In genomic region chr11:86811637-86812321, GRCh38 we compare ENCODE assay signal across 10 cellular contexts. TPM values are rescaled to one million over a fixed set of nuclear protein-coding genes. Genes with fewer than 3 reads are reported as not detected.
DNase-seq lines count a peak whose midpoint lies in the region; ATAC-seq and TF ChIP-seq lines count a peak whose summit lies in the region.
"Had no signal": no experiment of that assay in that cellular context is flagged by ENCODE, and none has a peak within 500 bp of the region (broad histone marks: within the 10 kb centered on the region; RNA-seq: fewer than 3 reads in every experiment).

No MANE protein-coding gene starts in this region.

- peaks cover 98% of the 10 kb centered on the region for H3K4me1 Mint-ChIP-seq in chondrocyte (ENCODE audit: low read depth)

- 97% methylated on average over 2 of the region's 2 CpGs for WGBS in mesenchymal stem cell

- ATAC-seq in GM21723 (IDR thresholded peaks at IDR 0.05; ENCODE audit: unreplicated experiment) (no peak), HG02763 (IDR thresholded peaks at IDR 0.05; ENCODE audit: unreplicated experiment) (no peak)
- ATAC-seq: activated naive CD8-positive, alpha-beta T cell treated with anti-CD3 and anti-CD28 coated beads, Interleukin-2, amount 50 U/mL, for 24 hours had no signal

- H3K4me3 ChIP-seq in HUES48 (ENCODE audit: low read depth, low read length) (no peak overlapping the region), mesenchymal stem cell (ENCODE audit: insufficient read depth in 1 of 2, low read depth in 1 of 2, low read length in 2 of 2) (no peak overlapping the region)

- H3K27ac Mint-ChIP-seq in chondrocyte (ENCODE audit: unreplicated experiment): peak overlapping the region; percentile 76
- H3K27ac Mint-ChIP-seq: activated CD4-positive, alpha-beta memory T cell treated with anti-CD3 and anti-CD28 coated beads for 36 hours; activated naive CD8-positive, alpha-beta T cell treated with anti-CD3 and anti-CD28 coated beads, Interleukin-2, amount 50 U/mL, for 24 hours had no signal

- no peaks in the 10 kb centered on the region for H3K27me3 ChIP-seq in HUES48 (ENCODE audit: control insufficient read depth, insufficient read depth, low read length)
- H3K27me3 ChIP-seq in mesenchymal stem cell (ENCODE audit: control insufficient read depth in 1 of 2, insufficient read depth in 1 of 2, low read length in 2 of 2): no peaks in the 10 kb centered on the region

- TF ChIP-seq CTCF in chondrocyte (IDR thresholded peaks at IDR 0.05): no peak

- H4K8ac ChIP-seq in mesenchymal stem cell (ENCODE audit: low read length): no peak overlapping the region

- H3K23ac ChIP-seq in mesenchymal stem cell (ENCODE audit: low read length in 2 of 2): no peak overlapping the region

- peak overlapping the region; percentile 70 for H3K27ac ChIP-seq in HUES48 (ENCODE audit: low read depth, low read length)
- peak overlapping the region; percentile 71 for H3K27ac ChIP-seq in mesenchymal stem cell (ENCODE audit: low read length, poor library complexity, severe bottlenecking)

- no peaks in the 10 kb centered on the region for H3K27me3 Mint-ChIP-seq in chondrocyte (ENCODE audit: low read depth)

- peak overlapping the region; percentile 69 for H2AK5ac ChIP-seq in mesenchymal stem cell (ENCODE audit: low read length, severe bottlenecking)

- peaks cover 23% of the 10 kb centered on the region for H3K36me3 Mint-ChIP-seq in chondrocyte (ENCODE audit: low read depth)
- H3K36me3 Mint-ChIP-seq: activated CD4-positive, alpha-beta memory T cell treated with anti-CD3 and anti-CD28 coated beads for 36 hours had no signal

- DNase-seq in A172 (ENCODE audit: low spot score) (peak; percentile 72), chondrocyte (ENCODE audit: low spot score) (no peak), mesenchymal stem cell (peak; percentile 74), cortex of kidney (lab: John Stamatoyannopoulos, UW) (no peak)
- DNase-seq in effector CD8-positive, alpha-beta T cell (lab: John Stamatoyannopoulos, UW): no peak
- DNase-seq: activated CD4-positive, alpha-beta memory T cell treated with anti-CD3 and anti-CD28 coated beads for 36 hours; activated naive CD8-positive, alpha-beta T cell treated with anti-CD3 and anti-CD28 coated beads, Interleukin-2, amount 50 U/mL, for 24 hours had no signal

- no peak overlapping the region for H2BK15ac ChIP-seq in mesenchymal stem cell (ENCODE audit: low read depth, poor library complexity, severe bottlenecking)

- H3K36me3 ChIP-seq in HUES48 (ENCODE audit: control insufficient read depth, insufficient read depth, low read length) (no peaks in the 10 kb centered on the region), mesenchymal stem cell (ENCODE audit: control insufficient read depth in 1 of 2, insufficient read depth in 2 of 2, low read depth in 1 of 2, low read length in 2 of 2) (peaks cover 15 to 25% of the 10 kb centered on the region in 2 experiments)

- no peak overlapping the region for H3K18ac ChIP-seq in mesenchymal stem cell (ENCODE audit: low read depth in 1 of 2, low read length in 2 of 2)

- no peak overlapping the region for H3K9ac ChIP-seq in HUES48 (ENCODE audit: low read depth, low read length)
- no peak overlapping the region for H3K9ac ChIP-seq in mesenchymal stem cell (ENCODE audit: low read length)

- H3K14ac ChIP-seq in mesenchymal stem cell (ENCODE audit: low read length in 2 of 2): no peak overlapping the region

- H3K79me1 ChIP-seq in mesenchymal stem cell (replicated peaks; ENCODE audit: low read length, poor library complexity, severe bottlenecking): no peaks in the 10 kb centered on the region

- H3K9me3 Mint-ChIP-seq in chondrocyte (ENCODE audit: low read depth): peaks cover 5% of the 10 kb centered on the region
- H3K9me3 Mint-ChIP-seq: activated CD4-positive, alpha-beta memory T cell treated with anti-CD3 and anti-CD28 coated beads for 36 hours; activated naive CD8-positive, alpha-beta T cell treated with anti-CD3 and anti-CD28 coated beads, Interleukin-2, amount 50 U/mL, for 24 hours had no signal

- peak overlapping the region; percentile 69 for H4K91ac ChIP-seq in mesenchymal stem cell (ENCODE audit: low read length)

- no peak overlapping the region for H2BK120ac ChIP-seq in mesenchymal stem cell (ENCODE audit: low read depth, low read length)

- H2AFZ ChIP-seq in mesenchymal stem cell (ENCODE audit: low read depth, low read length): no peak overlapping the region

- no peak overlapping the region for H2BK12ac ChIP-seq in mesenchymal stem cell (ENCODE audit: low read length in 2 of 2)

- H3K9me3 ChIP-seq in HUES48 (ENCODE audit: control insufficient read depth, insufficient read depth, low read length) (no peaks in the 10 kb centered on the region), mesenchymal stem cell (ENCODE audit: control insufficient read depth, low read length) (no peaks in the 10 kb centered on the region)

- no peak overlapping the region for H3K4me2 ChIP-seq in mesenchymal stem cell (ENCODE audit: low read length, poor library complexity, severe bottlenecking)

- no peak overlapping the region for H3K4me3 Mint-ChIP-seq in chondrocyte (ENCODE audit: unreplicated experiment)
- H3K4me3 Mint-ChIP-seq: activated CD4-positive, alpha-beta memory T cell treated with anti-CD3 and anti-CD28 coated beads for 36 hours; activated naive CD8-positive, alpha-beta T cell treated with anti-CD3 and anti-CD28 coated beads, Interleukin-2, amount 50 U/mL, for 24 hours had no signal

- H3K4me1 ChIP-seq in HUES48 (ENCODE audit: control insufficient read depth, insufficient read depth, low read length) (peaks cover 18% of the 10 kb centered on the region), mesenchymal stem cell (ENCODE audit: control insufficient read depth, insufficient read depth, low read depth, low read length) (peaks cover 23% of the 10 kb centered on the region)

- H3K4ac ChIP-seq in mesenchymal stem cell (ENCODE audit: low read depth in 1 of 2, low read length in 2 of 2): no peak overlapping the region

- no peak overlapping the region for H2BK5ac ChIP-seq in mesenchymal stem cell (ENCODE audit: low read depth, low read length, poor library complexity, severe bottlenecking)

RNA-seq across cellular contexts. Expression of gene PRSS23, which starts 11.4 kb away (rescaled TPM):
- 184 and 229 TPM in 2 replicates for total RNA-seq in A172 (2014; rRNA removed; shearing (Covaris generic))
- 464 to 742 TPM (median 737 TPM) in 3 replicates for total RNA-seq in chondrocyte
- polyA plus RNA-seq in mesenchymal stem cell (2013, experiment 1 of 2): 324 TPM
- 337 TPM for polyA plus RNA-seq in mesenchymal stem cell (2013, experiment 2 of 2)

Comparison
In these comparisons a context has a peak if more than half of its experiments do, and no peak if none do; other contexts are left out.
1. DNase-seq: peak in A172 (single experiment) and mesenchymal stem cell (single experiment); none in chondrocyte (single experiment), cortex of kidney (single experiment) and effector CD8-positive, alpha-beta T cell (single experiment).